In the genomic region with DNA sequence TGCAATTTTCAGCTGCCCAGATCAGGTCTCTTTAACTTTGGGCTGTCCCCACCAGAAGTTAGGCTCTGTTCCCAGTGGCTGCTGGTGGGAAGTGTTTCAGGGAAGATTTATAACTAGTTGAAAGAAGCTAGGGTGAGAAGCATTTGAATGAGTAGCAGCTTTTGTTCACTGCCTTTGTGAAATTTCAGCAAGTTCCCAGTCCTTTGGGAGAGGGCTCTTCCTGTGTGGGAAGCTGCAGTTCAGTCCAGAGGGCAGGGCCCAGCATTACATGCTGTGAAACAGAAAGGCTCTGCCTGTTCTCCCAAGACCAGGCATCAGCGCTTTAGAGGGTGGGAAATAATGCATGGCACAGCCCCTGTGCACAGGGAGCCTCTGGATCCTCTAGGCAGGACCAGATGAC, we compare ENCODE assay signal across 22 cellular contexts. TPM values are rescaled to one million over a fixed set of nuclear protein-coding genes. Genes with fewer than 3 reads are reported as not detected.
DNase-seq lines count a peak whose midpoint lies in the region; ATAC-seq, FAIRE-seq and TF ChIP-seq lines count a peak whose summit lies in the region.
"Had no signal": no experiment of that assay in that cellular context is flagged by ENCODE, and none has a peak within 500 bp of the region (broad histone marks: within the 10 kb centered on the region; RNA-seq: fewer than 3 reads in every experiment).

No MANE protein-coding gene starts in this region.

- BruUV-seq in HepG2 (replicated peaks; lab: Mats Ljungman, UMichigan): no TSS peak

- no peak overlapping the region for H3K9ac ChIP-seq in HepG2 (ENCODE audit: insufficient read depth, low read depth, low read length)
- H3K9ac ChIP-seq: BLaER1 had no signal

- 0 out of 2 replicates have a peak overlapping the region, but pooled peaks have one; percentile 8 for H3K27ac ChIP-seq in 22Rv1
- H3K27ac ChIP-seq in prostate gland: no peak overlapping the region
- no peak overlapping the region for H3K27ac ChIP-seq in HepG2 (ENCODE audit: extremely low read length, insufficient read depth, low read length)
- H3K27ac ChIP-seq: BLaER1 had no signal

- TF ChIP-seq EP300 in HepG2 (IDR thresholded peaks at IDR 0.05; ENCODE audit: low read depth in 2 of 2, low read length in 2 of 2) (no peak), HepG2 (CRISPR knock-in tag; IDR thresholded peaks at IDR 0.05; ENCODE audit: borderline replicate concordance) (no peak)

- H3K79me2 ChIP-seq in HepG2 (ENCODE audit: insufficient read depth, low read length): no peaks in the 10 kb centered on the region

- POLR2A ChIA-PET in HepG2 (lab: Yijun Ruan, JAX): interaction anchor here (1.0 to 1.8 kb wide), 4 partner anchors 16 to 32 kb away, joined by 3 to 6 read pairs (median 4); a partner anchor contains a TSS

- peak overlapping the region; percentile 12 for H3K27ac Mint-ChIP-seq in activated T-helper 1 cell treated with anti-CD3 and anti-CD28 coated beads, Interleukin-12 subunit alpha, Interleukin-12 subunit beta, Interleukin-2, Interleukin-4 antibody, amounts not matched to agents 30 ng/mL and 10 ng/mL and 1 ng/mL, durations not matched to agents 14 hours and 24 hours and 36 hours
- peak overlapping the region; percentile 4 for H3K27ac Mint-ChIP-seq in glutamatergic neuron (ENCODE audit: unreplicated experiment)
- H3K27ac Mint-ChIP-seq in neural crest cell (ENCODE audit: unreplicated experiment): peak overlapping the region; percentile 44

- TF ChIP-seq CTCF in 22Rv1 (IDR thresholded peaks at IDR 0.05) (no peak), glutamatergic neuron (IDR thresholded peaks at IDR 0.05; ENCODE audit: partially characterized antibody, unreplicated experiment) (no peak), neural crest cell (conservative IDR thresholded peaks at IDR 0.05) (no peak), prostate gland (IDR thresholded peaks at IDR 0.05) (no peak), HepG2 (CRISPR knock-in tag; IDR thresholded peaks at IDR 0.05) (no peak)

- no peak for TF ChIP-seq POLR2A in prostate gland (IDR thresholded peaks at IDR 0.05)
- no peak for TF ChIP-seq POLR2A in HepG2 (IDR thresholded peaks at IDR 0.05; ENCODE audit: insufficient read depth in 1 of 2, low read depth in 2 of 2, low read length in 2 of 2)

- no peak overlapping the region for H3K4me3 Mint-ChIP-seq in activated T-helper 1 cell treated with anti-CD3 and anti-CD28 coated beads, Interleukin-12 subunit alpha, Interleukin-12 subunit beta, Interleukin-2, Interleukin-4 antibody, amounts not matched to agents 30 ng/mL and 10 ng/mL and 1 ng/mL, durations not matched to agents 14 hours and 24 hours and 36 hours
- H3K4me3 Mint-ChIP-seq in glutamatergic neuron (ENCODE audit: unreplicated experiment): no peak overlapping the region
- H3K4me3 Mint-ChIP-seq in neural crest cell: no peak overlapping the region
- H3K4me3 Mint-ChIP-seq: CD4-positive, alpha-beta memory T cell had no signal

- no peak overlapping the region for H2AFZ ChIP-seq in HepG2 (ENCODE audit: low read length)

- no peaks in the 10 kb centered on the region for H3K9me3 Mint-ChIP-seq in activated T-helper 1 cell treated with anti-CD3 and anti-CD28 coated beads, Interleukin-12 subunit alpha, Interleukin-12 subunit beta, Interleukin-2, Interleukin-4 antibody, amounts not matched to agents 30 ng/mL and 10 ng/mL and 1 ng/mL, durations not matched to agents 14 hours and 24 hours and 36 hours
- H3K9me3 Mint-ChIP-seq in glutamatergic neuron (ENCODE audit: unreplicated experiment) (no peaks in the 10 kb centered on the region), neural crest cell (no peaks in the 10 kb centered on the region)
- H3K9me3 Mint-ChIP-seq: CD4-positive, alpha-beta memory T cell had no signal

- WGBS in prostate gland: 88% methylated on average over 1 of the region's 1 CpG
- WGBS in HepG2 (ENCODE audit: low lambda C conversion rate): 100% methylated on average over 1 of the region's 1 CpG

- in situ Hi-C loops in HepG2 (cut with HindIII; ENCODE audit: extremely low pct_ligation_motif_present, low pct_unique_long_range_greater_than_20kb): no loop called here

- H3K27me3 ChIP-seq in prostate gland (replicated peaks; ENCODE audit: insufficient read depth): no peaks in the 10 kb centered on the region
- H3K27me3 ChIP-seq in HepG2 (ENCODE audit: control insufficient read depth in 1 of 2, insufficient read depth in 2 of 2, low read length in 2 of 2): no peaks in the 10 kb centered on the region
- H3K27me3 ChIP-seq: BLaER1 had no signal

- H3K36me3 ChIP-seq in prostate gland (peaks cover 38 to 41% of the 10 kb centered on the region in 2 donors), HepG2 (replicated peaks in 1 of 2; ENCODE audit: control insufficient read depth in 1 of 2, insufficient read depth in 2 of 2, low read length in 2 of 2) (peaks cover 39 to 69% of the 10 kb centered on the region in 2 experiments)

- peaks cover 47% of the 10 kb centered on the region for H3K36me3 Mint-ChIP-seq in activated T-helper 1 cell treated with anti-CD3 and anti-CD28 coated beads, Interleukin-12 subunit alpha, Interleukin-12 subunit beta, Interleukin-2, Interleukin-4 antibody, amounts not matched to agents 30 ng/mL and 10 ng/mL and 1 ng/mL, durations not matched to agents 14 hours and 24 hours and 36 hours (ENCODE audit: low read depth)
- peaks cover 9% of the 10 kb centered on the region for H3K36me3 Mint-ChIP-seq in glutamatergic neuron (ENCODE audit: unreplicated experiment)
- H3K36me3 Mint-ChIP-seq in neural crest cell (ENCODE audit: low read depth): peaks cover 28% of the 10 kb centered on the region

- no peak for ATAC-seq in HepG2
- ATAC-seq: Right ventricle myocardium inferior had no signal

- TF ChIP-seq RAD21 in HepG2 (CRISPR knock-in tag; IDR thresholded peaks at IDR 0.05): no peak

- H3K4me1 ChIP-seq in prostate gland (replicated peaks) (no peaks in the 10 kb centered on the region), HepG2 (ENCODE audit: insufficient read depth, low read length) (peaks cover 26% of the 10 kb centered on the region)
- H3K4me1 ChIP-seq: BLaER1 had no signal

- no peaks in the 10 kb centered on the region for H3K4me1 Mint-ChIP-seq in activated T-helper 1 cell treated with anti-CD3 and anti-CD28 coated beads, Interleukin-12 subunit alpha, Interleukin-12 subunit beta, Interleukin-2, Interleukin-4 antibody, amounts not matched to agents 30 ng/mL and 10 ng/mL and 1 ng/mL, durations not matched to agents 14 hours and 24 hours and 36 hours (ENCODE audit: low read depth)
- H3K4me1 Mint-ChIP-seq in glutamatergic neuron (ENCODE audit: low read depth, unreplicated experiment) (no peaks in the 10 kb centered on the region), neural crest cell (peaks cover 10% of the 10 kb centered on the region)
- H3K4me1 Mint-ChIP-seq: CD4-positive, alpha-beta memory T cell had no signal

- CTCF ChIA-PET in HepG2 (lab: Yijun Ruan, JAX; ENCODE audit: low intra/inter-chr PET ratio, low total read pairs): no interaction called here

- no peak for FAIRE-seq in HepG2 (lab: Jason Lieb, UNC)
- FAIRE-seq: GM12892, RCC 7860 had no signal

- intact Hi-C loops in activated T-helper 1 cell treated with anti-CD3 and anti-CD28 coated beads, Interleukin-12 subunit alpha, Interleukin-12 subunit beta, Interleukin-2, Interleukin-4 antibody, amounts not matched to agents 30 ng/mL and 10 ng/mL and 1 ng/mL, durations not matched to agents 14 hours and 24 hours and 36 hours (cut with micrococcal nuclease): no loop called here
- intact Hi-C loops in prostate gland (cut with DNase I) (no loop called here), HepG2 (cut with micrococcal nuclease; ENCODE audit: unreplicated experiment) (no loop called here)

- no peak for DNase-seq in activated T-helper 1 cell treated with anti-CD3 and anti-CD28 coated beads, Interleukin-12 subunit alpha, Interleukin-12 subunit beta, Interleukin-2, Interleukin-4 antibody, amounts not matched to agents 30 ng/mL and 10 ng/mL and 1 ng/mL, durations not matched to agents 14 hours and 24 hours and 36 hours (ENCODE audit: low spot score)
- DNase-seq in glutamatergic neuron (no peak), neural crest cell (ENCODE audit: low read depth, low spot score) (no peak), prostate gland (ENCODE audit: low spot score) (no peak), GDM1 (lab: John Stamatoyannopoulos, UW) (no peak), HepG2 (ENCODE audit: low spot score) (no peak), T-helper 1 cell (no peak)
- DNase-seq: Calu3; CD4-positive, alpha-beta memory T cell; DMS53; EL; KG1; NCI-H1105 treated with DMSO at 0.1 percent for 48 hours; NCI-H1694; NCI-H2081 treated with DMSO at 0.1 percent for 48 hours; NCI-H748 treated with DMSO at 0.1 percent for 48 hours had no signal

- H4K20me1 ChIP-seq in HepG2 (ENCODE audit: insufficient read depth, low read length): no peaks in the 10 kb centered on the region

- H3K4me2 ChIP-seq in HepG2 (ENCODE audit: low read depth, low read length): no peak overlapping the region
- H3K4me2 ChIP-seq: BLaER1 had no signal

- no peak overlapping the region for H3K4me3 ChIP-seq in prostate gland
- no peak overlapping the region for H3K4me3 ChIP-seq in HepG2 (replicated peaks in 1 of 3; ENCODE audit: insufficient read depth in 1 of 3, low read depth in 2 of 3, low read length in 3 of 3)
- H3K4me3 ChIP-seq: BLaER1 had no signal

- no peaks in the 10 kb centered on the region for H3K9me3 ChIP-seq in prostate gland
- H3K9me3 ChIP-seq in HepG2 (ENCODE audit: low read length): no peaks in the 10 kb centered on the region
- H3K9me3 ChIP-seq: BLaER1 had no signal

- H3K27me3 Mint-ChIP-seq in activated T-helper 1 cell treated with anti-CD3 and anti-CD28 coated beads, Interleukin-12 subunit alpha, Interleukin-12 subunit beta, Interleukin-2, Interleukin-4 antibody, amounts not matched to agents 30 ng/mL and 10 ng/mL and 1 ng/mL, durations not matched to agents 14 hours and 24 hours and 36 hours (ENCODE audit: insufficient read depth): no peaks in the 10 kb centered on the region
- H3K27me3 Mint-ChIP-seq in glutamatergic neuron (ENCODE audit: unreplicated experiment) (peaks cover 8% of the 10 kb centered on the region), neural crest cell (ENCODE audit: low read depth) (no peaks in the 10 kb centered on the region)
- H3K27me3 Mint-ChIP-seq: CD4-positive, alpha-beta memory T cell had no signal

RNA-seq across cellular contexts. Expression of a gene that starts 17.8 kb away (rescaled TPM):
- total RNA-seq in activated T-helper 1 cell treated with anti-CD3 and anti-CD28 coated beads, Interleukin-12 subunit alpha, Interleukin-12 subunit beta, Interleukin-2, Interleukin-4 antibody, amounts not matched to agents 30 ng/mL and 10 ng/mL and 1 ng/mL, durations not matched to agents 14 hours and 24 hours and 36 hours: 4.4 and 5.2 TPM in 2 replicates
- total RNA-seq in glutamatergic neuron (ENCODE audit: unreplicated experiment) (36.5 TPM), neural crest cell (11.7 and 12.5 TPM in 2 replicates), prostate gland (1 to 10 TPM; 1.9 to 9.4 TPM), HepG2 (2016; rRNA removed; fragmentation: Illumina TruSeq; extraction: Trizol) (0.31 and 0.73 TPM in 2 replicates)
- 0.26 and 0.71 TPM in 2 replicates for total RNA-seq in HepG2 (2016; cell fraction: cytosol; rRNA removed; fragmentation: Illumina TruSeq; extraction: Trizol; ENCODE audit: low read depth)
- 0.63 TPM in 1 of 2 replicates, not detected in the other for total RNA-seq in HepG2 (2016; cell fraction: insoluble cytoplasmic fraction; rRNA removed; fragmentation: Illumina TruSeq; extraction: Trizol)
- total RNA-seq in HepG2 (2016; cell fraction: membrane; rRNA removed; fragmentation: Illumina TruSeq; extraction: Trizol): 0.52 and 0.93 TPM in 2 replicates
- 1.1 and 1.5 TPM in 2 replicates for total RNA-seq in HepG2 (2016; cell fraction: nucleus; rRNA removed; fragmentation: Illumina TruSeq; extraction: Trizol)
- polyA plus RNA-seq in HepG2 (2011; rRNA removed): 0.82 and 1.5 TPM in 2 replicates
- 0.66 and 0.71 TPM in 2 replicates for polyA plus RNA-seq in HepG2 (2011; cell fraction: cytosol; rRNA removed)
- 8.7 and 9.4 TPM in 2 replicates for polyA plus RNA-seq in HepG2 (2011; cell fraction: nucleus; rRNA removed)
- polyA plus RNA-seq in HepG2 (2012): 0.89 and 1.1 TPM in 2 replicates
- 0.14 and 0.16 TPM in 2 replicates for polyA plus RNA-seq in HepG2 (2016; cell fraction: cytosol; fragmentation: Illumina TruSeq; extraction: Trizol; ENCODE audit: low read depth)
- 0.33 TPM in 2 replicates for polyA plus RNA-seq in HepG2 (2016; cell fraction: insoluble cytoplasmic fraction; fragmentation: Illumina TruSeq; extraction: Trizol; ENCODE audit: low read depth)
- polyA plus RNA-seq in HepG2 (2016; cell fraction: membrane; fragmentation: Illumina TruSeq; extraction: Trizol; ENCODE audit: low read depth): 0.15 and 0.31 TPM in 2 replicates
- polyA plus RNA-seq in HepG2 (2016; cell fraction: nucleus; fragmentation: Illumina TruSeq; extraction: Trizol; ENCODE audit: insufficient read depth, low read depth): 4.4 and 5.4 TPM in 2 replicates
- polyA minus RNA-seq in HepG2 (2011; rRNA and poly(A)+ RNA removed; ENCODE audit: low replicate concordance): 1.5 and 5.1 TPM in 2 replicates
- polyA minus RNA-seq in HepG2 (2011; cell fraction: cytosol; rRNA and poly(A)+ RNA removed): 1.1 TPM in 1 of 2 replicates, not detected in the other
- 1.1 and 3.2 TPM in 2 replicates for polyA minus RNA-seq in HepG2 (2011; cell fraction: nucleus; rRNA and poly(A)+ RNA removed)
- total RNA-seq: H4 had no signal

RNA-seq across cellular contexts. Expression of a gene that starts 23.8 kb away (rescaled TPM):
- total RNA-seq in activated T-helper 1 cell treated with anti-CD3 and anti-CD28 coated beads, Interleukin-12 subunit alpha, Interleukin-12 subunit beta, Interleukin-2, Interleukin-4 antibody, amounts not matched to agents 30 ng/mL and 10 ng/mL and 1 ng/mL, durations not matched to agents 14 hours and 24 hours and 36 hours: 17.6 and 18.2 TPM in 2 replicates
- total RNA-seq in glutamatergic neuron (ENCODE audit: unreplicated experiment): 54.3 TPM
- 83.5 and 87.4 TPM in 2 replicates for total RNA-seq in neural crest cell
- 100 to 1,000 TPM; 165 to 181 TPM for total RNA-seq in prostate gland
- 0.49 TPM in 1 of 2 replicates, not detected in the other for total RNA-seq in HepG2 (2016; rRNA removed; fragmentation: Illumina TruSeq; extraction: Trizol)
- total RNA-seq in HepG2 (2016; cell fraction: cytosol; rRNA removed; fragmentation: Illumina TruSeq; extraction: Trizol; ENCODE audit: low read depth): not detected in 2 replicates
- total RNA-seq in HepG2 (2016; cell fraction: insoluble cytoplasmic fraction; rRNA removed; fragmentation: Illumina TruSeq; extraction: Trizol): 0.17 TPM in 1 of 2 replicates, not detected in the other
- 0.41 TPM in 1 of 2 replicates, not detected in the other for total RNA-seq in HepG2 (2016; cell fraction: membrane; rRNA removed; fragmentation: Illumina TruSeq; extraction: Trizol)
- not detected in 2 replicates for total RNA-seq in HepG2 (2016; cell fraction: nucleus; rRNA removed; fragmentation: Illumina TruSeq; extraction: Trizol)
- polyA plus RNA-seq in HepG2 (2011; rRNA removed): not detected in 2 replicates
- 0.16 and 0.24 TPM in 2 replicates for polyA plus RNA-seq in HepG2 (2011; cell fraction: cytosol; rRNA removed)
- 0.31 and 0.50 TPM in 2 replicates for polyA plus RNA-seq in HepG2 (2011; cell fraction: nucleus; rRNA removed)
- polyA plus RNA-seq in HepG2 (2012): not detected in 2 replicates
- not detected in 2 replicates for polyA plus RNA-seq in HepG2 (2016; cell fraction: cytosol; fragmentation: Illumina TruSeq; extraction: Trizol; ENCODE audit: low read depth)
- 0.43 TPM in 1 of 2 replicates, not detected in the other for polyA plus RNA-seq in HepG2 (2016; cell fraction: insoluble cytoplasmic fraction; fragmentation: Illumina TruSeq; extraction: Trizol; ENCODE audit: low read depth)
- polyA plus RNA-seq in HepG2 (2016; cell fraction: membrane; fragmentation: Illumina TruSeq; extraction: Trizol; ENCODE audit: low read depth): not detected in 2 replicates
- polyA plus RNA-seq in HepG2 (2016; cell fraction: nucleus; fragmentation: Illumina TruSeq; extraction: Trizol; ENCODE audit: insufficient read depth, low read depth): 1.2 TPM in 1 of 2 replicates, not detected in the other
- 0.36 and 236 TPM in 2 replicates for polyA minus RNA-seq in HepG2 (2011; rRNA and poly(A)+ RNA removed; ENCODE audit: low replicate concordance)
- 1.6 and 2.4 TPM in 2 replicates for polyA minus RNA-seq in HepG2 (2011; cell fraction: cytosol; rRNA and poly(A)+ RNA removed)
- polyA minus RNA-seq in HepG2 (2011; cell fraction: nucleus; rRNA and poly(A)+ RNA removed): 0.52 and 0.62 TPM in 2 replicates

RNA-seq across cellular contexts. Expression of a gene that starts 25.9 kb away (rescaled TPM):
- total RNA-seq in activated T-helper 1 cell treated with anti-CD3 and anti-CD28 coated beads, Interleukin-12 subunit alpha, Interleukin-12 subunit beta, Interleukin-2, Interleukin-4 antibody, amounts not matched to agents 30 ng/mL and 10 ng/mL and 1 ng/mL, durations not matched to agents 14 hours and 24 hours and 36 hours: 1,513 and 1,534 TPM in 2 replicates
- total RNA-seq in glutamatergic neuron (ENCODE audit: unreplicated experiment) (627 TPM), neural crest cell (1,750 and 1,862 TPM in 2 replicates), prostate gland (100 to 1,000 TPM; 417 to 657 TPM), HepG2 (2016; rRNA removed; fragmentation: Illumina TruSeq; extraction: Trizol) (1,771 and 1,936 TPM in 2 replicates)
- total RNA-seq in HepG2 (2016; cell fraction: cytosol; rRNA removed; fragmentation: Illumina TruSeq; extraction: Trizol; ENCODE audit: low read depth): 2,822 and 3,167 TPM in 2 replicates
- total RNA-seq in HepG2 (2016; cell fraction: insoluble cytoplasmic fraction; rRNA removed; fragmentation: Illumina TruSeq; extraction: Trizol): 1,674 and 1,907 TPM in 2 replicates
- 3,777 and 4,030 TPM in 2 replicates for total RNA-seq in HepG2 (2016; cell fraction: membrane; rRNA removed; fragmentation: Illumina TruSeq; extraction: Trizol)
- 614 and 698 TPM in 2 replicates for total RNA-seq in HepG2 (2016; cell fraction: nucleus; rRNA removed; fragmentation: Illumina TruSeq; extraction: Trizol)
- 1,550 and 1,876 TPM in 2 replicates for polyA plus RNA-seq in HepG2 (2011; rRNA removed)
- polyA plus RNA-seq in HepG2 (2011; cell fraction: cytosol; rRNA removed): 799 and 1,152 TPM in 2 replicates
- polyA plus RNA-seq in HepG2 (2011; cell fraction: nucleus; rRNA removed): 254 and 402 TPM in 2 replicates
- polyA plus RNA-seq in HepG2 (2012): 2,570 and 3,235 TPM in 2 replicates
- 2,876 and 3,535 TPM in 2 replicates for polyA plus RNA-seq in HepG2 (2016; cell fraction: cytosol; fragmentation: Illumina TruSeq; extraction: Trizol; ENCODE audit: low read depth)
- 1,761 and 1,897 TPM in 2 replicates for polyA plus RNA-seq in HepG2 (2016; cell fraction: insoluble cytoplasmic fraction; fragmentation: Illumina TruSeq; extraction: Trizol; ENCODE audit: low read depth)
- polyA plus RNA-seq in HepG2 (2016; cell fraction: membrane; fragmentation: Illumina TruSeq; extraction: Trizol; ENCODE audit: low read depth): 3,540 and 3,833 TPM in 2 replicates
- polyA plus RNA-seq in HepG2 (2016; cell fraction: nucleus; fragmentation: Illumina TruSeq; extraction: Trizol; ENCODE audit: insufficient read depth, low read depth): 1,018 and 1,064 TPM in 2 replicates
- polyA minus RNA-seq in HepG2 (2011; rRNA and poly(A)+ RNA removed; ENCODE audit: low replicate concordance): 414 and 1,016 TPM in 2 replicates
- polyA minus RNA-seq in HepG2 (2011; cell fraction: cytosol; rRNA and poly(A)+ RNA removed): 538 and 592 TPM in 2 replicates
- 303 and 433 TPM in 2 replicates for polyA minus RNA-seq in HepG2 (2011; cell fraction: nucleus; rRNA and poly(A)+ RNA removed)

RNA-seq across cellular contexts. Expression of a gene that starts 31.9 kb away (rescaled TPM):
- 106 and 108 TPM in 2 replicates for total RNA-seq in activated T-helper 1 cell treated with anti-CD3 and anti-CD28 coated beads, Interleukin-12 subunit alpha, Interleukin-12 subunit beta, Interleukin-2, Interleukin-4 antibody, amounts not matched to agents 30 ng/mL and 10 ng/mL and 1 ng/mL, durations not matched to agents 14 hours and 24 hours and 36 hours
- total RNA-seq in glutamatergic neuron (ENCODE audit: unreplicated experiment): 108 TPM
- 70.0 and 72.2 TPM in 2 replicates for total RNA-seq in neural crest cell
- total RNA-seq in prostate gland: 100 to 1,000 TPM in 1 of 2 donors, 10 to 100 TPM in 1; 52.7 to 138 TPM
- total RNA-seq in HepG2 (2016; rRNA removed; fragmentation: Illumina TruSeq; extraction: Trizol): 39.9 TPM in 2 replicates
- total RNA-seq in HepG2 (2016; cell fraction: cytosol; rRNA removed; fragmentation: Illumina TruSeq; extraction: Trizol; ENCODE audit: low read depth): 11.6 and 12.4 TPM in 2 replicates
- 35.6 and 40.5 TPM in 2 replicates for total RNA-seq in HepG2 (2016; cell fraction: insoluble cytoplasmic fraction; rRNA removed; fragmentation: Illumina TruSeq; extraction: Trizol)
- 14.0 and 14.2 TPM in 2 replicates for total RNA-seq in HepG2 (2016; cell fraction: membrane; rRNA removed; fragmentation: Illumina TruSeq; extraction: Trizol)
- 44.5 and 52.4 TPM in 2 replicates for total RNA-seq in HepG2 (2016; cell fraction: nucleus; rRNA removed; fragmentation: Illumina TruSeq; extraction: Trizol)
- 32.7 and 38.0 TPM in 2 replicates for polyA plus RNA-seq in HepG2 (2011; rRNA removed)
- 15.3 and 15.7 TPM in 2 replicates for polyA plus RNA-seq in HepG2 (2011; cell fraction: cytosol; rRNA removed)
- 43.4 and 50.4 TPM in 2 replicates for polyA plus RNA-seq in HepG2 (2011; cell fraction: nucleus; rRNA removed)
- 37.9 and 44.2 TPM in 2 replicates for polyA plus RNA-seq in HepG2 (2012)
- polyA plus RNA-seq in HepG2 (2016; cell fraction: cytosol; fragmentation: Illumina TruSeq; extraction: Trizol; ENCODE audit: low read depth): 1.8 and 2.1 TPM in 2 replicates
- 25.9 and 35.1 TPM in 2 replicates for polyA plus RNA-seq in HepG2 (2016; cell fraction: insoluble cytoplasmic fraction; fragmentation: Illumina TruSeq; extraction: Trizol; ENCODE audit: low read depth)
- 3.2 and 4.2 TPM in 2 replicates for polyA plus RNA-seq in HepG2 (2016; cell fraction: membrane; fragmentation: Illumina TruSeq; extraction: Trizol; ENCODE audit: low read depth)
- polyA plus RNA-seq in HepG2 (2016; cell fraction: nucleus; fragmentation: Illumina TruSeq; extraction: Trizol; ENCODE audit: insufficient read depth, low read depth): 83.1 and 98.8 TPM in 2 replicates
- 95.5 and 107 TPM in 2 replicates for polyA minus RNA-seq in HepG2 (2011; rRNA and poly(A)+ RNA removed; ENCODE audit: low replicate concordance)
- 25.8 and 29.5 TPM in 2 replicates for polyA minus RNA-seq in HepG2 (2011; cell fraction: cytosol; rRNA and poly(A)+ RNA removed)
- 70.4 and 73.5 TPM in 2 replicates for polyA minus RNA-seq in HepG2 (2011; cell fraction: nucleus; rRNA and poly(A)+ RNA removed)

RNA-seq across cellular contexts. Expression of a gene that starts 32.2 kb away (rescaled TPM):
- 47.9 and 51.0 TPM in 2 replicates for total RNA-seq in activated T-helper 1 cell treated with anti-CD3 and anti-CD28 coated beads, Interleukin-12 subunit alpha, Interleukin-12 subunit beta, Interleukin-2, Interleukin-4 antibody, amounts not matched to agents 30 ng/mL and 10 ng/mL and 1 ng/mL, durations not matched to agents 14 hours and 24 hours and 36 hours
- 54.3 TPM for total RNA-seq in glutamatergic neuron (ENCODE audit: unreplicated experiment)
- 47.4 and 48.2 TPM in 2 replicates for total RNA-seq in neural crest cell
- 10 to 100 TPM; 53.3 to 80.1 TPM for total RNA-seq in prostate gland
- 39.1 and 58.2 TPM in 2 replicates for total RNA-seq in HepG2 (2016; rRNA removed; fragmentation: Illumina TruSeq; extraction: Trizol)
- 11.6 and 16.0 TPM in 2 replicates for total RNA-seq in HepG2 (2016; cell fraction: cytosol; rRNA removed; fragmentation: Illumina TruSeq; extraction: Trizol; ENCODE audit: low read depth)
- 42.4 and 63.3 TPM in 2 replicates for total RNA-seq in HepG2 (2016; cell fraction: insoluble cytoplasmic fraction; rRNA removed; fragmentation: Illumina TruSeq; extraction: Trizol)
- 23.7 and 24.7 TPM in 2 replicates for total RNA-seq in HepG2 (2016; cell fraction: membrane; rRNA removed; fragmentation: Illumina TruSeq; extraction: Trizol)
- total RNA-seq in HepG2 (2016; cell fraction: nucleus; rRNA removed; fragmentation: Illumina TruSeq; extraction: Trizol): 43.5 and 51.7 TPM in 2 replicates
- 58.4 and 61.2 TPM in 2 replicates for polyA plus RNA-seq in HepG2 (2011; rRNA removed)
- polyA plus RNA-seq in HepG2 (2011; cell fraction: cytosol; rRNA removed): 59.3 and 65.1 TPM in 2 replicates
- 24.0 and 30.6 TPM in 2 replicates for polyA plus RNA-seq in HepG2 (2011; cell fraction: nucleus; rRNA removed)
- 36.3 and 49.1 TPM in 2 replicates for polyA plus RNA-seq in HepG2 (2012)
- 10.7 and 11.1 TPM in 2 replicates for polyA plus RNA-seq in HepG2 (2016; cell fraction: cytosol; fragmentation: Illumina TruSeq; extraction: Trizol; ENCODE audit: low read depth)
- polyA plus RNA-seq in HepG2 (2016; cell fraction: insoluble cytoplasmic fraction; fragmentation: Illumina TruSeq; extraction: Trizol; ENCODE audit: low read depth): 34.5 and 36.3 TPM in 2 replicates
- polyA plus RNA-seq in HepG2 (2016; cell fraction: membrane; fragmentation: Illumina TruSeq; extraction: Trizol; ENCODE audit: low read depth): 16.8 and 18.4 TPM in 2 replicates
- 87.7 and 89.2 TPM in 2 replicates for polyA plus RNA-seq in HepG2 (2016; cell fraction: nucleus; fragmentation: Illumina TruSeq; extraction: Trizol; ENCODE audit: insufficient read depth, low read depth)
- 42.9 and 55.0 TPM in 2 replicates for polyA minus RNA-seq in HepG2 (2011; rRNA and poly(A)+ RNA removed; ENCODE audit: low replicate concordance)
- 19.1 and 20.8 TPM in 2 replicates for polyA minus RNA-seq in HepG2 (2011; cell fraction: cytosol; rRNA and poly(A)+ RNA removed)
- 14.3 and 19.9 TPM in 2 replicates for polyA minus RNA-seq in HepG2 (2011; cell fraction: nucleus; rRNA and poly(A)+ RNA removed)

Comparison
In these comparisons a context has a peak if more than half of its experiments do, and no peak if none do; other contexts are left out.
1. RNA of a gene that starts 23.8 kb away (total RNA-seq): 165 to 181 TPM in prostate gland, 83.5 to 87.4 TPM in neural crest cell, 54.3 TPM in glutamatergic neuron (single experiment) and 17.6 to 18.2 TPM in activated T-helper 1 cell treated with anti-CD3 and anti-CD28 coated beads, Interleukin-12 subunit alpha, Interleukin-12 subunit beta, Interleukin-2, Interleukin-4 antibody, amounts not matched to agents 30 ng/mL and 10 ng/mL and 1 ng/mL, durations not matched to agents 14 hours and 24 hours and 36 hours; 0.17 to 0.49 TPM in HepG2; every median in the first group is over 10 times any median in the second.
2. Peak in every context shown above with its lines, with median percentiles within 50 percentile points of each other: H3K27ac Mint-ChIP-seq.